ENCODE assay signal across 9 cellular contexts in genomic region chr9:136244116-136244775, GRCh38. TPM values are rescaled to one million over a fixed set of nuclear protein-coding genes. Genes with fewer than 3 reads are reported as not detected.
A peak's percentile ranks its signal among the peaks of the same experiment; 100 is the strongest.
DNase-seq lines count a peak whose midpoint lies in the region; ATAC-seq and TF ChIP-seq lines count a peak whose summit lies in the region.
"Had no signal": no experiment of that assay in that cellular context is flagged by ENCODE, and none has a peak within 500 bp of the region (broad histone marks: within the 10 kb centered on the region; RNA-seq: fewer than 3 reads in every experiment).

No MANE protein-coding gene starts in this region.

- DNase-seq in MG63 (no peak), kidney tubule cell (ENCODE audit: low spot score) (peak; percentile 46), thyroid gland (no peak)
- peak; percentile 35 for DNase-seq in activated T-helper 2 cell treated with anti-CD3 and anti-CD28 coated beads, Interferon-gamma antibody, Interleukin-2, Interleukin-4, amounts not matched to agents 10 μg/mL and 5 μg/mL and 100 μg/mL, durations not matched to agents 14 hours and 24 hours and 36 hours (ENCODE audit: low spot score)
- peak; percentile 73 for DNase-seq in stimulated activated naive CD8-positive, alpha-beta T cell treated with anti-CD3 and anti-CD28 coated beads, Interleukin-15, Interleukin-2, amounts not matched to agents 100 U/mL and 50 U/mL, for 24 hours

- TF ChIP-seq CTCF in thyroid gland (IDR thresholded peaks at IDR 0.05): no peak

- peaks cover 28% of the 10 kb centered on the region for H3K4me1 Mint-ChIP-seq in activated T-helper 2 cell treated with anti-CD3 and anti-CD28 coated beads, Interferon-gamma antibody, Interleukin-2, Interleukin-4, amounts not matched to agents 10 μg/mL and 5 μg/mL and 100 μg/mL, durations not matched to agents 14 hours and 24 hours and 36 hours (ENCODE audit: low read depth)

- peak; percentile 29 for TF ChIP-seq POLR2A in GM15510 (IDR thresholded peaks at IDR 0.05; ENCODE audit: borderline replicate concordance, extremely low read depth, insufficient read length)
- TF ChIP-seq POLR2A in thyroid gland (IDR thresholded peaks at IDR 0.05): no peak

- intact Hi-C loops in activated T-helper 2 cell treated with anti-CD3 and anti-CD28 coated beads, Interferon-gamma antibody, Interleukin-2, Interleukin-4, amounts not matched to agents 10 μg/mL and 5 μg/mL and 100 μg/mL, durations not matched to agents 14 hours and 24 hours and 36 hours (cut with micrococcal nuclease): loop anchor here (10.0 kb wide), 3 partner anchors 129 to 339 kb away; partner anchors contain the start of genes CAMSAP1, SEC16A and TMEM250
- intact Hi-C loops in thyroid gland (cut with DNase I): loop anchor here (10.0 kb wide), 1 partner anchor 279 kb away; the partner anchor contains the start of gene UBAC1

- ATAC-seq in stimulated activated naive CD8-positive, alpha-beta T cell treated with anti-CD3 and anti-CD28 coated beads, Interleukin-15, Interleukin-2, amounts not matched to agents 100 U/mL and 50 U/mL, for 24 hours: peak; percentile 71
- ATAC-seq in HG02763 (IDR thresholded peaks at IDR 0.05; ENCODE audit: unreplicated experiment) (no peak), GM18909 (IDR thresholded peaks at IDR 0.05; ENCODE audit: poor library complexity, unreplicated experiment) (no peak)

- H3K9me3 ChIP-seq in MG63: no peaks in the 10 kb centered on the region
- no peaks in the 10 kb centered on the region for H3K9me3 ChIP-seq in thyroid gland

- H3K27me3 ChIP-seq in MG63 (no peaks in the 10 kb centered on the region), thyroid gland (no peaks in the 10 kb centered on the region)

- 35 to 41% methylated on average over 9 of the region's 9 CpGs for WGBS in thyroid gland, 2 donors

- peaks cover 28 to 55% of the 10 kb centered on the region in 2 donors for H3K4me1 ChIP-seq in thyroid gland

- H3K36me3 Mint-ChIP-seq in activated T-helper 2 cell treated with anti-CD3 and anti-CD28 coated beads, Interferon-gamma antibody, Interleukin-2, Interleukin-4, amounts not matched to agents 10 μg/mL and 5 μg/mL and 100 μg/mL, durations not matched to agents 14 hours and 24 hours and 36 hours (ENCODE audit: low read depth): peaks cover 13% of the 10 kb centered on the region

- H3K27ac Mint-ChIP-seq in activated T-helper 2 cell treated with anti-CD3 and anti-CD28 coated beads, Interferon-gamma antibody, Interleukin-2, Interleukin-4, amounts not matched to agents 10 μg/mL and 5 μg/mL and 100 μg/mL, durations not matched to agents 14 hours and 24 hours and 36 hours: peak overlapping the region; percentile 90

- peaks cover 7% of the 10 kb centered on the region; the same call in 1 of the 2 replicates for H3K36me3 ChIP-seq in MG63
- no peaks in the 10 kb centered on the region for H3K36me3 ChIP-seq in thyroid gland

- peaks cover 4% of the 10 kb centered on the region for H3K27me3 Mint-ChIP-seq in activated T-helper 2 cell treated with anti-CD3 and anti-CD28 coated beads, Interferon-gamma antibody, Interleukin-2, Interleukin-4, amounts not matched to agents 10 μg/mL and 5 μg/mL and 100 μg/mL, durations not matched to agents 14 hours and 24 hours and 36 hours (ENCODE audit: low read depth)

- H3K4me3 ChIP-seq in MG63 (peak overlapping the region; percentile 91), thyroid gland (replicated peaks in 1 of 3) (peak overlapping the region in 1 of 3 donors; percentile 66)

- H3K27ac ChIP-seq in thyroid gland: no peak overlapping the region

- H3K4me3 Mint-ChIP-seq in activated T-helper 2 cell treated with anti-CD3 and anti-CD28 coated beads, Interferon-gamma antibody, Interleukin-2, Interleukin-4, amounts not matched to agents 10 μg/mL and 5 μg/mL and 100 μg/mL, durations not matched to agents 14 hours and 24 hours and 36 hours (ENCODE audit: low read depth): peak overlapping the region; percentile 92

- H3K9me3 Mint-ChIP-seq in activated T-helper 2 cell treated with anti-CD3 and anti-CD28 coated beads, Interferon-gamma antibody, Interleukin-2, Interleukin-4, amounts not matched to agents 10 μg/mL and 5 μg/mL and 100 μg/mL, durations not matched to agents 14 hours and 24 hours and 36 hours: no peaks in the 10 kb centered on the region

RNA-seq across cellular contexts. Expression of gene QSOX2, which starts 1.4 kb away (rescaled TPM):
- total RNA-seq in MG63 (2014; rRNA removed; shearing (Covaris generic); ENCODE audit: low replicate concordance): 22.7 and 28.2 TPM in 2 replicates
- 24.9 and 25.4 TPM in 2 replicates for total RNA-seq in activated T-helper 2 cell treated with anti-CD3 and anti-CD28 coated beads, Interferon-gamma antibody, Interleukin-2, Interleukin-4, amounts not matched to agents 10 μg/mL and 5 μg/mL and 100 μg/mL, durations not matched to agents 14 hours and 24 hours and 36 hours
- 10 to 100 TPM in 3 of 4 donors, 1 to 10 TPM in 1; 8.9 to 19.1 (median 11.2) TPM for total RNA-seq in thyroid gland

RNA-seq across cellular contexts. Expression of gene LHX3, which starts 39.3 kb away (rescaled TPM):
- total RNA-seq in MG63 (2014; rRNA removed; shearing (Covaris generic); ENCODE audit: low replicate concordance): not detected in 2 replicates
- not detected in 2 replicates for total RNA-seq in activated T-helper 2 cell treated with anti-CD3 and anti-CD28 coated beads, Interferon-gamma antibody, Interleukin-2, Interleukin-4, amounts not matched to agents 10 μg/mL and 5 μg/mL and 100 μg/mL, durations not matched to agents 14 hours and 24 hours and 36 hours
- not detected for total RNA-seq in thyroid gland
- total RNA-seq: T-helper 1 cell treated with Interleukin-12 subunit alpha and Interleukin-12 subunit beta and Interleukin-4 antibody, amounts not matched to agents 30 ng/mL and 1 ng/mL, for 36 hours had no signal

RNA-seq across cellular contexts. Expression of gene CCDC187, which starts 59.6 kb away (rescaled TPM):
- total RNA-seq in MG63 (2014; rRNA removed; shearing (Covaris generic); ENCODE audit: low replicate concordance): 0.02 TPM in 1 of 2 replicates, not detected in the other
- total RNA-seq in activated T-helper 2 cell treated with anti-CD3 and anti-CD28 coated beads, Interferon-gamma antibody, Interleukin-2, Interleukin-4, amounts not matched to agents 10 μg/mL and 5 μg/mL and 100 μg/mL, durations not matched to agents 14 hours and 24 hours and 36 hours: 0.02 TPM in 1 of 2 replicates, not detected in the other
- 1 to 10 TPM; 5.2 to 9.1 (median 6.2) TPM for total RNA-seq in thyroid gland
- total RNA-seq: T-helper 1 cell treated with Interleukin-12 subunit alpha and Interleukin-12 subunit beta and Interleukin-4 antibody, amounts not matched to agents 30 ng/mL and 1 ng/mL, for 36 hours had no signal

Comparison
In these comparisons a context has a peak if more than half of its experiments do, and no peak if none do; other contexts are left out.
1. DNase-seq: peak in activated T-helper 2 cell treated with anti-CD3 and anti-CD28 coated beads, Interferon-gamma antibody, Interleukin-2, Interleukin-4, amounts not matched to agents 10 μg/mL and 5 μg/mL and 100 μg/mL, durations not matched to agents 14 hours and 24 hours and 36 hours (single experiment), kidney tubule cell (single experiment) and stimulated activated naive CD8-positive, alpha-beta T cell treated with anti-CD3 and anti-CD28 coated beads, Interleukin-15, Interleukin-2, amounts not matched to agents 100 U/mL and 50 U/mL, for 24 hours (single experiment); none in MG63 (single experiment) and thyroid gland (0 of 2).